ENCODE assay signal across 12 cellular contexts in genomic region chr7:140655511-140656408, GRCh38. TPM values are rescaled to one million over a fixed set of nuclear protein-coding genes. Genes with fewer than 3 reads are reported as not detected.
DNase-seq lines count a peak whose midpoint lies in the region; TF ChIP-seq lines count a peak whose summit lies in the region.
"Had no signal": no experiment of that assay in that cellular context is flagged by ENCODE, and none has a peak within 500 bp of the region (broad histone marks: within the 10 kb centered on the region; RNA-seq: fewer than 3 reads in every experiment).

No MANE protein-coding gene starts in this region.

- H3K27me3 ChIP-seq in ACC112 (ENCODE audit: insufficient read depth, low read length), result peaks cover 4% of the 10 kb centered on the region; the same call in 1 of the 2 replicates
- no peaks in the 10 kb centered on the region; the same call in 1 of the 2 replicates for H3K27me3 ChIP-seq in KMS-11 (ENCODE audit: insufficient read depth, low read depth)
- no peaks in the 10 kb centered on the region for H3K27me3 ChIP-seq in mammary epithelial cell (ENCODE audit: insufficient read depth, low read length)
- H3K27me3 ChIP-seq in BE2C, result no peaks in the 10 kb centered on the region

- no peaks in the 10 kb centered on the region for H3K9me3 ChIP-seq in mammary epithelial cell (replicated peaks; ENCODE audit: insufficient read depth, low read length)
- H3K9me3 ChIP-seq in BE2C, result no peaks in the 10 kb centered on the region

- in situ Hi-C loops in mammary epithelial cell (cut with MboI; ENCODE audit: low sequenced_read_pairs in 2 of 2), result no loop called here

- H3K36me3 ChIP-seq in ACC112 (ENCODE audit: insufficient read depth, low read length), result no peaks in the 10 kb centered on the region
- no peaks in the 10 kb centered on the region for H3K36me3 ChIP-seq in KMS-11 (ENCODE audit: insufficient read depth)
- H3K36me3 ChIP-seq in mammary epithelial cell (ENCODE audit: insufficient read depth, low read length), result no peaks in the 10 kb centered on the region
- no peaks in the 10 kb centered on the region for H3K36me3 ChIP-seq in BE2C

- no peaks in the 10 kb centered on the region for H4K20me1 ChIP-seq in KMS-11 (ENCODE audit: insufficient read depth)
- no peaks in the 10 kb centered on the region for H4K20me1 ChIP-seq in mammary epithelial cell (ENCODE audit: insufficient read depth, low read length)

- H3K4me1 Mint-ChIP-seq in osteocyte (ENCODE audit: unreplicated experiment), result peaks cover 33% of the 10 kb centered on the region

- intact Hi-C loops in mammary epithelial cell (cut with micrococcal nuclease), result no loop called here

- dilution Hi-C loops in mammary epithelial cell (cut with HindIII; ENCODE audit: low sequenced_read_pairs), result no loop called here

- no peaks in the 10 kb centered on the region for H3K27me3 Mint-ChIP-seq in osteocyte (ENCODE audit: unreplicated experiment)

- 91% methylated on average over 14 of the region's 16 CpGs for WGBS in mammary epithelial cell (ENCODE audit: low coverage, missing lambda C conversion rate)

- H3K4me2 ChIP-seq in KMS-11 (peak overlapping the region; percentile 49), mammary epithelial cell (ENCODE audit: insufficient read depth, low read depth, low read length) (peak overlapping the region; percentile 89)

- H2AFZ ChIP-seq in ACC112 (ENCODE audit: low read length, unreplicated experiment), result no peak overlapping the region
- no peak overlapping the region for H2AFZ ChIP-seq in KMS-11 (ENCODE audit: low read depth)
- H2AFZ ChIP-seq in mammary epithelial cell (ENCODE audit: low read depth, low read length), result peak overlapping the region; percentile 93

- DNase-seq in mammary epithelial cell (no peak), osteocyte (ENCODE audit: extremely low spot score, unreplicated experiment) (no peak), RPMI8226 (no peak), UCSD-AML1 (lab: John Stamatoyannopoulos, UW; ENCODE audit: unreplicated experiment) (no peak), BE2C (no peak)
- DNase-seq in central memory CD4-positive, alpha-beta T cell, result no peak
- DNase-seq: COR-L47, glutamatergic neuron, NCI-H1417 treated with DMSO at 0.1 percent for 48 hours had no signal

- TF ChIP-seq CTCF in KMS-11 (conservative IDR thresholded peaks at IDR 0.05; ENCODE audit: low read depth, low read length) (no peak), mammary epithelial cell (conservative IDR thresholded peaks at IDR 0.05 in 1 of 2, IDR thresholded peaks at IDR 0.05 in 1 of 2; ENCODE audit: extremely low read depth in 1 of 2, insufficient read depth in 1 of 2, low read depth in 1 of 2, low read length in 2 of 2) (no peak), osteocyte (IDR thresholded peaks at IDR 0.05) (no peak), BE2C (IDR thresholded peaks at IDR 0.05; ENCODE audit: low read depth, low read length) (no peak)

- H3K4me3 ChIP-seq in ACC112 (ENCODE audit: low read depth, low read length), result peak overlapping the region; percentile 71
- H3K4me3 ChIP-seq in KMS-11 (IDR thresholded peaks at IDR 0.05; ENCODE audit: insufficient read depth, low read depth, low read length), result no peak overlapping the region
- no peak overlapping the region for H3K4me3 ChIP-seq in mammary epithelial cell (replicated peaks in 1 of 3; ENCODE audit: insufficient read depth in 1 of 3, low read depth in 2 of 3, low read length in 3 of 3)
- no peak overlapping the region for H3K4me3 ChIP-seq in BE2C (ENCODE audit: low read depth, low read length)

- no peaks in the 10 kb centered on the region for H3K9me3 Mint-ChIP-seq in osteocyte (ENCODE audit: unreplicated experiment)

- H3K27ac Mint-ChIP-seq in osteocyte (ENCODE audit: unreplicated experiment), result peak overlapping the region; percentile 98
- H3K27ac Mint-ChIP-seq: activated CD4-positive, alpha-beta T cell treated with anti-CD3 and anti-CD28 coated beads for 36 hours had no signal

- CTCF ChIA-PET in mammary epithelial cell (lab: Charles Lee; ENCODE audit: low non-redundant PET), result no interaction called here

- BruUV-seq in mammary epithelial cell (replicated peaks; lab: Mats Ljungman, UMichigan), result no TSS peak

- H3K27ac ChIP-seq in ACC112 (ENCODE audit: low read depth, low read length) (no peak overlapping the region), KMS-11 (no peak overlapping the region), mammary epithelial cell (ENCODE audit: insufficient read depth, low read depth, low read length) (no peak overlapping the region)

- H3K36me3 Mint-ChIP-seq in osteocyte (ENCODE audit: unreplicated experiment), result no peaks in the 10 kb centered on the region

- H3K4me1 ChIP-seq in ACC112 (ENCODE audit: control insufficient read depth, insufficient read depth, low read length, unreplicated experiment), result peaks cover 5% of the 10 kb centered on the region
- peaks cover 17% of the 10 kb centered on the region for H3K4me1 ChIP-seq in KMS-11 (ENCODE audit: low read depth, poor library complexity, severe bottlenecking)
- H3K4me1 ChIP-seq in mammary epithelial cell (ENCODE audit: insufficient read depth, low read length), result peaks cover 9% of the 10 kb centered on the region
- H3K4me1 ChIP-seq in BE2C, result no peaks in the 10 kb centered on the region; the same call in 1 of the 2 replicates

- no peak overlapping the region for H3K9ac ChIP-seq in KMS-11
- H3K9ac ChIP-seq in mammary epithelial cell (ENCODE audit: insufficient read depth, low read length), result no peak overlapping the region

- H3K79me2 ChIP-seq in ACC112 (ENCODE audit: control insufficient read depth, insufficient read depth, low read length, unreplicated experiment) (no peaks in the 10 kb centered on the region), KMS-11 (ENCODE audit: insufficient read depth, low read depth) (no peaks in the 10 kb centered on the region), mammary epithelial cell (ENCODE audit: insufficient read depth, low read length) (no peaks in the 10 kb centered on the region)

- peak overlapping the region; percentile 73 for H3K4me3 Mint-ChIP-seq in osteocyte (ENCODE audit: unreplicated experiment)

RNA-seq across cellular contexts. Expression of gene DENND2A, which starts 15.1 kb away (rescaled TPM):
- total RNA-seq in mammary epithelial cell (1 to 10 TPM in 1 of 2 donors, under 1 TPM in 1; 0.17 to 1.6 TPM), osteocyte (53.3 and 56.6 TPM in 2 replicates)
- polyA plus RNA-seq in mammary epithelial cell, result 0.25 TPM
- polyA minus RNA-seq in mammary epithelial cell, result not detected
- polyA plus RNA-seq in BE2C (2012; ENCODE audit: insufficient read depth, insufficient read length, low read depth), result 1.8 TPM
- total RNA-seq: activated CD4-positive, alpha-beta T cell treated with anti-CD3 and anti-CD28 coated beads for 36 hours had no signal

RNA-seq across cellular contexts. Expression of gene ADCK2, which starts 17.0 kb away (rescaled TPM):
- 10 to 100 TPM; 21.8 to 22.4 TPM for total RNA-seq in mammary epithelial cell
- polyA plus RNA-seq in mammary epithelial cell, result 14.4 TPM
- polyA minus RNA-seq in mammary epithelial cell, result 17.4 TPM
- total RNA-seq in osteocyte, result 25.7 and 26.1 TPM in 2 replicates
- 8.0 TPM for polyA plus RNA-seq in BE2C (2012; ENCODE audit: insufficient read depth, insufficient read length, low read depth)

RNA-seq across cellular contexts. Expression of gene NDUFB2, which starts 40.7 kb away (rescaled TPM):
- total RNA-seq in mammary epithelial cell (100 to 1,000 TPM in 1 of 2 donors, 10 to 100 TPM in 1; 77.0 to 195 TPM), osteocyte (177 and 184 TPM in 2 replicates)
- polyA plus RNA-seq in mammary epithelial cell, result 434 TPM
- polyA minus RNA-seq in mammary epithelial cell, result 78.7 TPM
- polyA plus RNA-seq in BE2C (2012; ENCODE audit: insufficient read depth, insufficient read length, low read depth), result 305 TPM

Comparison
In these comparisons a context has a peak if more than half of its experiments do, and no peak if none do; other contexts are left out.
1. RNA of gene DENND2A, which starts 15.1 kb away (total RNA-seq): 53.3 to 56.6 TPM in osteocyte; 0.17 to 1.6 TPM in mammary epithelial cell; every median in the first group is over 10 times any median in the second.